ENCODE assay signal across 8 cellular contexts in genomic region chr15:80778964-80779657, GRCh38. TPM values are rescaled to one million over a fixed set of nuclear protein-coding genes. Genes with fewer than 3 reads are reported as not detected.
A peak's percentile ranks its signal among the peaks of the same experiment; 100 is the strongest.
DNase-seq lines count a peak whose midpoint lies in the region; ATAC-seq and TF ChIP-seq lines count a peak whose summit lies in the region.

Gene CEMIP, plus strand, starts transcription at chr15:80779370. Its CDS starts 94,510 bp downstream, at chr15:80873880.

- peaks cover 36% of the 10 kb centered on the region for H3K4me1 Mint-ChIP-seq in Calu3 (ENCODE audit: low read depth, unreplicated experiment)

- no TSS peak for BruUV-seq in Calu3 (replicated peaks; lab: Mats Ljungman, UMichigan)

- CTCF ChIA-PET in Calu3 (lab: Charles Lee): interaction anchor here (0.7 to 7.1 kb wide), 10 partner anchors 77 to 487 kb away, joined by 3 to 151 read pairs (median 4); no protein-coding TSS in a partner anchor

- H3K4me3 Mint-ChIP-seq in Calu3 (ENCODE audit: low read depth, unreplicated experiment): peak within 1 kb of the TSS; percentile 82

- H3K27ac Mint-ChIP-seq in Calu3 (ENCODE audit: unreplicated experiment): no peak within 1 kb of the TSS

- peaks cover 51% of the 10 kb centered on the region for H3K27me3 Mint-ChIP-seq in Calu3 (ENCODE audit: unreplicated experiment)

- no peaks in the 10 kb centered on the region for H3K9me3 Mint-ChIP-seq in Calu3 (ENCODE audit: low read depth, unreplicated experiment)

- intact Hi-C loops in Calu3 (cut with micrococcal nuclease; ENCODE audit: unreplicated experiment) (loop anchor here (1.0 to 5.0 kb wide), 3 partner anchors 72 to 323 kb away; no protein-coding TSS in a partner anchor), left ventricle myocardium superior (cut with micrococcal nuclease) (loop anchor here (10.0 kb wide), 2 partner anchors 164 to 214 kb away; no protein-coding TSS in a partner anchor), posterior vena cava (cut with DNase I) (loop anchor here (2.0 to 10.0 kb wide), 7 partner anchors 64 to 324 kb away; no protein-coding TSS in a partner anchor)

- DNase-seq in Calu3 (peak; percentile 94), HT1080 (ENCODE audit: low read depth) (peak; percentile 68), anterior cingulate cortex (lab: John Stamatoyannopoulos, UW) (peak in 55 of 58 donors; percentile 9 to 81 (median 56)), left ventricle myocardium superior (peak; percentile 82), posterior vena cava (ENCODE audit: low spot score) (peak; percentile 91)
- DNase-seq in central memory CD4-positive, alpha-beta T cell: no peak

- peak; percentile 94 for TF ChIP-seq CTCF in Calu3 (IDR thresholded peaks at IDR 0.05; ENCODE audit: unreplicated experiment)

- peaks cover 20% of the 10 kb centered on the region for H3K36me3 Mint-ChIP-seq in Calu3 (ENCODE audit: insufficient read depth, unreplicated experiment)

- ATAC-seq in left ventricle myocardium superior (peak; percentile 91), GM21367 (IDR thresholded peaks at IDR 0.05; ENCODE audit: unreplicated experiment) (no peak)

TF ChIP-seq in PFSK-1, 5 proteins besides CTCF, POLR2A, EP300 and RAD21:
- TF ChIP-seq FOXP2 (optimal IDR thresholded peaks at IDR 0.05; ENCODE audit: borderline replicate concordance, extremely low read depth, extremely low read length, insufficient read depth) (peak; percentile 70), TAF1 (IDR thresholded peaks at IDR 0.05; ENCODE audit: borderline replicate concordance, insufficient read depth, low read length) (no peak), REST (IDR thresholded peaks at IDR 0.05; ENCODE audit: insufficient read depth in 1 of 2, low read depth in 2 of 2, low read length in 2 of 2) (peak; percentile 41 to 47; a peak in 2 of 4 replicates)

RNA-seq across cellular contexts. Expression of gene CEMIP, which starts in this region (rescaled TPM):
- total RNA-seq in Calu3 (2022) (1.8 and 4.1 TPM in 2 replicates), left ventricle myocardium superior (not detected), posterior vena cava (under 1 TPM; 0.14 to 0.62 TPM)
- 1.7 and 2.3 TPM in 2 replicates for total RNA-seq in HT1080 (2014; rRNA removed; shearing (Covaris generic))
- 2.0 and 2.9 TPM in 2 replicates for polyA plus RNA-seq in HT1080 (2015; cell fraction: cytosol; rRNA removed)
- polyA plus RNA-seq in HT1080 (2015; cell fraction: nucleus; rRNA removed): 22.9 and 25.2 TPM in 2 replicates
- polyA plus RNA-seq in PFSK-1 (2012; ENCODE audit: insufficient read length, low read depth): 16.5 TPM

Comparison
In these comparisons a context has a peak if more than half of its experiments do, and no peak if none do; other contexts are left out.
1. Peak in DNase-seq and ATAC-seq in left ventricle myocardium superior; RNA of the gene not detected or under 1 TPM.
2. Peak in DNase-seq in posterior vena cava; RNA of the gene not detected or under 1 TPM.